9 cellular contexts compared by ENCODE assay signal in genomic region chr12:94261781-94262180, GRCh38.
DNase-seq lines count a peak whose midpoint lies in the region; ATAC-seq and TF ChIP-seq lines count a peak whose summit lies in the region.
"Had no signal": no experiment of that assay in that cellular context is flagged by ENCODE, and none has a peak within 500 bp of the region (broad histone marks: within the 10 kb centered on the region; RNA-seq: fewer than 3 reads in every experiment).

No MANE protein-coding gene starts in this region.

- H3K9me3 ChIP-seq in spleen, result no peaks in the 10 kb centered on the region

- POLR2A ChIA-PET in activated CD4-positive, alpha-beta memory T cell treated with anti-CD3 and anti-CD28 coated beads, Interleukin-2, amount 10 ng/mL, durations not matched to agents 7 days and 5 days (lab: Charles Lee), result interaction anchor here (1.0 to 2.9 kb wide), 10 partner anchors 8 to 159 kb away, joined by 3 to 22 read pairs (median 4); no protein-coding TSS in a partner anchor

- H3K9me3 Mint-ChIP-seq in activated CD4-positive, alpha-beta memory T cell treated with anti-CD3 and anti-CD28 coated beads, Interleukin-2, amount 10 ng/mL, durations not matched to agents 7 days and 5 days, result no peaks in the 10 kb centered on the region

- H3K4me3 Mint-ChIP-seq in activated CD4-positive, alpha-beta memory T cell treated with anti-CD3 and anti-CD28 coated beads, Interleukin-2, amount 10 ng/mL, durations not matched to agents 7 days and 5 days, result peak overlapping the region; percentile 74

- H3K4me3 ChIP-seq in HFF-Myc (replicated peaks; ENCODE audit: low read depth, low read length) (peak overlapping the region; percentile 43), foreskin fibroblast (ENCODE audit: low read depth in 1 of 2, low read length in 2 of 2) (peak overlapping the region; percentile 36 to 51), spleen (peak overlapping the region in 7 of 8 donors; percentile 38 to 77 (median 43))
- H3K4me3 ChIP-seq: cardiac muscle cell had no signal

- intact Hi-C loops in spleen (cut with DNase I; ENCODE audit: low total_unique reads), result no loop called here

- DNase-seq in HFF-Myc (ENCODE audit: extremely low read depth, low read depth) (no peak), foreskin fibroblast (no peak), spleen (no peak), inferior parietal cortex (ENCODE audit: extremely low spot score) (no peak), left lobe of liver (ENCODE audit: low spot score) (no peak), NCI-H2029 treated with DMSO at 0.1 percent for 48 hours (lab: John Stamatoyannopoulos, UW) (no peak)
- DNase-seq in activated CD4-positive, alpha-beta memory T cell treated with anti-CD3 and anti-CD28 coated beads, Interleukin-2, amount 10 ng/mL, durations not matched to agents 7 days and 5 days, result no peak

- peaks cover 0 to 75% (median 17%) of the 10 kb centered on the region in 6 donors for H3K36me3 ChIP-seq in spleen
- H3K36me3 ChIP-seq: cardiac muscle cell had no signal

- CTCF ChIA-PET in activated CD4-positive, alpha-beta memory T cell treated with anti-CD3 and anti-CD28 coated beads, Interleukin-2, amount 10 ng/mL, durations not matched to agents 7 days and 5 days (lab: Charles Lee), result interaction anchor here (1.0 to 1.9 kb wide), 5 partner anchors 54 to 197 kb away, joined by 3 to 9 read pairs (median 3); no protein-coding TSS in a partner anchor

- ATAC-seq in GM18909 (IDR thresholded peaks at IDR 0.05; ENCODE audit: poor library complexity, unreplicated experiment) (no peak), left lobe of liver (no peak)

- WGBS in spleen, 5 donors, result 63 to 81% (median 69%) methylated on average over 3 of the region's 3 CpGs

- H3K27ac ChIP-seq in spleen, result peak overlapping the region; percentile 76 to 94 (median 88)
- H3K27ac ChIP-seq: cardiac muscle cell had no signal

- H3K4me1 Mint-ChIP-seq in activated CD4-positive, alpha-beta memory T cell treated with anti-CD3 and anti-CD28 coated beads, Interleukin-2, amount 10 ng/mL, durations not matched to agents 7 days and 5 days, result peaks cover 31% of the 10 kb centered on the region

- peaks cover 18 to 69% (median 47%) of the 10 kb centered on the region in 6 donors for H3K4me1 ChIP-seq in spleen

- H3K27me3 Mint-ChIP-seq in activated CD4-positive, alpha-beta memory T cell treated with anti-CD3 and anti-CD28 coated beads, Interleukin-2, amount 10 ng/mL, durations not matched to agents 7 days and 5 days, result no peaks in the 10 kb centered on the region

- TF ChIP-seq CTCF in HFF-Myc (IDR thresholded peaks at IDR 0.05; ENCODE audit: low read depth, low read length, missing control alignments) (no peak), foreskin fibroblast (IDR thresholded peaks at IDR 0.05; ENCODE audit: low read depth, low read length) (no peak), spleen (IDR thresholded peaks at IDR 0.05 in 8 of 11, conservative IDR thresholded peaks at IDR 0.05 in 3 of 11) (no peak)

- no peak overlapping the region for H3K27ac Mint-ChIP-seq in activated CD4-positive, alpha-beta memory T cell treated with anti-CD3 and anti-CD28 coated beads, Interleukin-2, amount 10 ng/mL, durations not matched to agents 7 days and 5 days

- peaks cover 51% of the 10 kb centered on the region for H3K36me3 Mint-ChIP-seq in activated CD4-positive, alpha-beta memory T cell treated with anti-CD3 and anti-CD28 coated beads, Interleukin-2, amount 10 ng/mL, durations not matched to agents 7 days and 5 days (ENCODE audit: low read depth)

- H3K27me3 ChIP-seq in spleen (replicated peaks in 1 of 7), result no peaks in the 10 kb centered on the region
- H3K27me3 ChIP-seq: cardiac muscle cell had no signal

- TF ChIP-seq POLR2A in spleen (IDR thresholded peaks at IDR 0.05), result no peak
